In the genomic region with DNA sequence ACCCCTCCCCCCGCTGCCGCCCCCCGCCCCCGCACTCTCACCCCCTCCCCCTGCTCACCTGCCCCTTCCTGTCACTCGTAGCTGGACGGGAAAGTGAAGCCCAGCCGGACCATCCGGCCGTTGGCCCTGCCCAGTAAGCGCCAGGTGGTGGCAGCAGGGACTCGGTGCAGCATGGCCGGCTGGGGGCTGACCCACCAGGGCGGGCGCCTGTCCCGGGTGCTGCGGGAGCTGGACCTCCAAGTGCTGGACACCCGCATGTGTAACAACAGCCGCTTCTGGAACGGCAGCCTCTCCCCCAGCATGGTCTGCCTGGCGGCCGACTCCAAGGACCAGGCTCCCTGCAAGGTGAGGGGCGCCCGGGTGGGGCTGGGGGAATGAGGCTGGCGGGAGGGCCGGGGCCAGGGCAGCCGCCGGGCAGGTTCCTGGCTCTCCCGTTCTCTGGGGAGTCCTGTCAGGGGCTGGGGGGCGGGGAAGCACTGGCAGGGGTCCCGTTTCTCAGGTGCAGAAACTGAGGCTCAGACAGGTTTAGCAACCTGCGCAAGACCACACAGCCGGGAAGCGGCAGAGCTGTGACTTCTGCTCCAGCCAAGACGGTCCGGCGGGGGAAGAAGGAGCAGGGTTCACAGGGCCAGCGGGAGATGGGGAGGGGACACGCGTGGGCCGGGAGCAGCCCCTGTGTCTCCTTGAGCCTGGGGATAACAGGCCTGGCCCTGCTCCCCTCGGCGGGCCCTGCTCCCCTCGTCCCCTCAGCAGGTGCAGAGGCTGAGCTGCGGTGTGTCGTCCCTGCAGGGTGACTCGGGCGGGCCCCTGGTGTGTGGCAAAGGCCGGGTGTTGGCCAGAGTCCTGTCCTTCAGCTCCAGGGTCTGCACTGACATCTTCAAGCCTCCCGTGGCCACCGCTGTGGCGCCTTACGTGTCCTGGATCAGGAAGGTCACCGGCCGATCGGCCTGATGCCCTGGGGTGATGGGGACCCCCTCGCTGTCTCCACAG, we compare ENCODE assay signal across 2 cellular contexts.
TF ChIP-seq lines count a peak whose summit lies in the region.

No MANE protein-coding gene starts in this region.

TF ChIP-seq in SK-N-SH, 30 proteins besides CTCF, POLR2A, EP300 and RAD21:
- TF ChIP-seq FOXJ3 (CRISPR knock-in tag; IDR thresholded peaks at IDR 0.05) (no peak), NFIC (IDR thresholded peaks at IDR 0.05; ENCODE audit: borderline replicate concordance) (no peak), SMC3 (IDR thresholded peaks at IDR 0.05; ENCODE audit: low read depth, low read length) (no peak), FOSL2 (IDR thresholded peaks at IDR 0.05; ENCODE audit: borderline replicate concordance, low read depth) (no peak), ELF1 (IDR thresholded peaks at IDR 0.05) (no peak), RXRA (IDR thresholded peaks at IDR 0.05; ENCODE audit: borderline replicate concordance, low read depth) (no peak), EZH2phosphoT487 (IDR thresholded peaks at IDR 0.05; ENCODE audit: borderline replicate concordance, low read depth) (no peak), USF2 (IDR thresholded peaks at IDR 0.05; ENCODE audit: borderline replicate concordance, low read depth, low read length) (no peak), JUND (IDR thresholded peaks at IDR 0.05) (no peak)
TF ChIP-seq in SK-N-SH: peak in this region for 0.

TF ChIP-seq in SK-N-SH treated with all-trans-retinoic acid at 6 μM for 48 hours, 23 proteins besides CTCF, POLR2A, EP300 and RAD21:
- TF ChIP-seq CSRNP3 (CRISPR knock-in tag; IDR thresholded peaks at IDR 0.05) (no peak), CREB5 (CRISPR knock-in tag; IDR thresholded peaks at IDR 0.05; ENCODE audit: low read depth) (no peak), POU6F1 (CRISPR knock-in tag; IDR thresholded peaks at IDR 0.05; ENCODE audit: borderline replicate concordance, low read depth) (no peak), ZFP30 (CRISPR knock-in tag; IDR thresholded peaks at IDR 0.05) (no peak), ARNTL (CRISPR knock-in tag; IDR thresholded peaks at IDR 0.05; ENCODE audit: borderline replicate concordance, low read depth) (no peak), ZC3H10 (CRISPR knock-in tag; IDR thresholded peaks at IDR 0.05) (no peak)
